ENCODE assay signal across 1 cellular context in genomic region chr21:45584786-45585185, GRCh38.
TF ChIP-seq lines count a peak whose summit lies in the region.

No MANE protein-coding gene starts in this region.

TF ChIP-seq in HepG2, 621 proteins besides CTCF, POLR2A, EP300 and RAD21:
- no peak for TF ChIP-seq RXRB (CRISPR knock-in tag; IDR thresholded peaks at IDR 0.05; ENCODE audit: borderline replicate concordance)
- TF ChIP-seq ZNF225 (CRISPR knock-in tag; IDR thresholded peaks at IDR 0.05) = no peak
- no peak for TF ChIP-seq ZNF431 (CRISPR knock-in tag; IDR thresholded peaks at IDR 0.05; ENCODE audit: borderline replicate concordance, low read depth)
- no peak for TF ChIP-seq GFI1 (CRISPR knock-in tag; IDR thresholded peaks at IDR 0.05; ENCODE audit: borderline replicate concordance)
- TF ChIP-seq FOXA1 (IDR thresholded peaks at IDR 0.05) = no peak
- TF ChIP-seq FOXA1 (CRISPR knock-in tag; IDR thresholded peaks at IDR 0.05) = no peak
- TF ChIP-seq ZBTB1 (CRISPR knock-in tag; IDR thresholded peaks at IDR 0.05; ENCODE audit: borderline replicate concordance) = no peak
- TF ChIP-seq, protein P1, sequence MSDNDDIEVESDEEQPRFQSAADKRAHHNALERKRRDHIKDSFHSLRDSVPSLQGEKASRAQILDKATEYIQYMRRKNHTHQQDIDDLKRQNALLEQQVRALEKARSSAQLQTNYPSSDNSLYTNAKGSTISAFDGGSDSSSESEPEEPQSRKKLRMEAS (IDR thresholded peaks at IDR 0.05) = no peak
- TF ChIP-seq ZNF570 (CRISPR knock-in tag; IDR thresholded peaks at IDR 0.05; ENCODE audit: borderline replicate concordance) = no peak
- TF ChIP-seq TBP (CRISPR knock-in tag; IDR thresholded peaks at IDR 0.05) = no peak
- TF ChIP-seq ZNF232 (CRISPR knock-in tag; IDR thresholded peaks at IDR 0.05; ENCODE audit: borderline replicate concordance) = no peak
- no peak for TF ChIP-seq ZMYM2 (CRISPR knock-in tag; IDR thresholded peaks at IDR 0.05)
- TF ChIP-seq PHF21A (CRISPR knock-in tag; IDR thresholded peaks at IDR 0.05) = no peak
- TF ChIP-seq, protein P2, sequence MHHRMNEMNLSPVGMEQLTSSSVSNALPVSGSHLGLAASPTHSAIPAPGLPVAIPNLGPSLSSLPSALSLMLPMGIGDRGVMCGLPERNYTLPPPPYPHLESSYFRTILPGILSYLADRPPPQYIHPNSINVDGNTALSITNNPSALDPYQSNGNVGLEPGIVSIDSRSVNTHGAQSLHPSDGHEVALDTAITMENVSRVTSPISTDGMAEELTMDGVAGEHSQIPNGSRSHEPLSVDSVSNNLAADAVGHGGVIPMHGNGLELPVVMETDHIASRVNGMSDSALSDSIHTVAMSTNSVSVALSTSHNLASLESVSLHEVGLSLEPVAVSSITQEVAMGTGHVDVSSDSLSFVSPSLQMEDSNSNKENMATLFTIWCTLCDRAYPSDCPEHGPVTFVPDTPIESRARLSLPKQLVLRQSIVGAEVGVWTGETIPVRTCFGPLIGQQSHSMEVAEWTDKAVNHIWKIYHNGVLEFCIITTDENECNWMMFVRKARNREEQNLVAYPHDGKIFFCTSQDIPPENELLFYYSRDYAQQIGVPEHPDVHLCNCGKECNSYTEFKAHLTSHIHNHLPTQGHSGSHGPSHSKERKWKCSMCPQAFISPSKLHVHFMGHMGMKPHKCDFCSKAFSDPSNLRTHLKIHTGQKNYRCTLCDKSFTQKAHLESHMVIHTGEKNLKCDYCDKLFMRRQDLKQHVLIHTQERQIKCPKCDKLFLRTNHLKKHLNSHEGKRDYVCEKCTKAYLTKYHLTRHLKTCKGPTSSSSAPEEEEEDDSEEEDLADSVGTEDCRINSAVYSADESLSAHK (CRISPR knock-in tag; IDR thresholded peaks at IDR 0.05; ENCODE audit: borderline replicate concordance) = no peak
